12 cellular contexts compared by ENCODE assay signal in the genomic region with DNA sequence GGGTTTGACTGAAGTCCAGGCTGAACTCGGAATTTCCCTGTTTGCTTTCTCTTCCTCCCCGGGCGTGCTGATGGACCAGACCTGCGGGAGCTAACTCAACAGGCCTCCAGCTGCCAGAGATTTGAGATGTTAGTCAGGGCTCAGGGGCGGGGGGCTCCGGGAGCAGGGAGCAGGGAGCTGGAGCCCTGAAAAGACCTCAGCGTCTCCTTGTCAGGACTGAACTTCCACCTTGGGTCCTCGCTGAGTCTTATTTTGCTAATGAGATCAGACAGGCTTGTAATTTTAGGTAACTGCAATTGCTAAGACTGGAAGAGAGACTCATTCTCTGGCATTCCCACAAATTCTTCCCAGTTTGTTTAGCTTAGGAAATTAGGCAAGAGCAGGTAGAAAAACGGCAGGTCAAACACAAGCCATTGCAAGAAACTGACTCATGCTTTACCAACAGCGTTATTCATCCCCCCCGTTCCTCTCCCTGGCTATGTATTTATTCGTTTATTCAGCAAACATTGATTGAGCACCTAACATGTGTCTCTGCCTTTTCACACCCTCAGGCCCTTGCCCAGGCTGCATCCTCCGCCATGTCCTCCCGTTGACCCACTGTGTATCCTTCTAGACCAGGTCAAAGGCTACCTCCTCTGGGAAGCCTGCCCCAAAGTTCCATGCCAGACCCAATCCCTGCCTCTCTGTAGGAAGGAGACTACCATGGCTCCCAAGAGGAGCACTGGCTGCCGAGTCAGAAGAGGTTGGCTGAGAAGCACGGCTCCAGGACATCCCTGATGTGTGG.
DNase-seq lines count a peak whose midpoint lies in the region; FAIRE-seq and TF ChIP-seq lines count a peak whose summit lies in the region.
"Had no signal": no experiment of that assay in that cellular context is flagged by ENCODE, and none has a peak within 500 bp of the region (broad histone marks: within the 10 kb centered on the region; RNA-seq: fewer than 3 reads in every experiment).

No MANE protein-coding gene starts in this region.

- TF ChIP-seq CTCF in tibial artery (IDR thresholded peaks at IDR 0.05): no peak
- TF ChIP-seq CTCF in endothelial cell (IDR thresholded peaks at IDR 0.05; ENCODE audit: unreplicated experiment): no peak

- no peak overlapping the region for H3K27ac ChIP-seq in tibial artery
- H3K27ac ChIP-seq: gastrocnemius medialis, SJCRH30 had no signal

- FAIRE-seq in HTR-8/SVneo (lab: Jason Lieb, UNC): peak; percentile 28

- peak; percentile 57 for DNase-seq in HTR-8/SVneo (ENCODE audit: insufficient read length, low spot score)
- peak; percentile 52 for DNase-seq in astrocyte of the hippocampus (ENCODE audit: low read depth, low spot score)
- DNase-seq in kidney glomerular epithelial cell (lab: John Stamatoyannopoulos, UW): peak; percentile 66
- DNase-seq in tibial artery: peak; percentile 20 to 49
- DNase-seq in endothelial cell (ENCODE audit: low spot score): no peak
- DNase-seq in effector CD8-positive, alpha-beta T cell (lab: John Stamatoyannopoulos, UW): no peak
- DNase-seq in NCI-H146 treated with DMSO at 0.1 percent for 48 hours (lab: John Stamatoyannopoulos, UW; ENCODE audit: unreplicated experiment): no peak
- DNase-seq: activated CD4-positive, alpha-beta T cell treated with anti-CD3 and anti-CD28 coated beads for 4 hours; gastrocnemius medialis; mesendoderm; SJCRH30 had no signal

- no peak overlapping the region for H3K27ac Mint-ChIP-seq in endothelial cell (ENCODE audit: unreplicated experiment)
- H3K27ac Mint-ChIP-seq: stimulated activated memory B cell treated with anti-CD40 and anti-IgM and Interleukin-4, amounts not matched to agents 10 μg/mL and 1 μg/mL and 100 μg/mL, for 72 hours had no signal

- no peak overlapping the region for H3K4me3 Mint-ChIP-seq in endothelial cell (ENCODE audit: unreplicated experiment)
- H3K4me3 Mint-ChIP-seq: stimulated activated memory B cell treated with anti-CD40 and anti-IgM and Interleukin-4, amounts not matched to agents 10 μg/mL and 1 μg/mL and 100 μg/mL, for 72 hours had no signal

- H3K4me1 ChIP-seq in tibial artery: peaks cover 0 to 2% (median 0%) of the 10 kb centered on the region in 4 donors
- H3K4me1 ChIP-seq: gastrocnemius medialis, SJCRH30 had no signal

- H3K36me3 Mint-ChIP-seq in endothelial cell (ENCODE audit: low read depth, unreplicated experiment): no peaks in the 10 kb centered on the region
- H3K36me3 Mint-ChIP-seq: stimulated activated memory B cell treated with anti-CD40 and anti-IgM and Interleukin-4, amounts not matched to agents 10 μg/mL and 1 μg/mL and 100 μg/mL, for 72 hours had no signal

- peaks cover 0 to 16% of the 10 kb centered on the region in 2 donors for H3K27me3 ChIP-seq in tibial artery

- H3K36me3 ChIP-seq in tibial artery: no peaks in the 10 kb centered on the region
- H3K36me3 ChIP-seq: gastrocnemius medialis, SJCRH30 had no signal

- peaks cover 4% of the 10 kb centered on the region for H3K27me3 Mint-ChIP-seq in endothelial cell (ENCODE audit: unreplicated experiment)

- H3K4me1 Mint-ChIP-seq in endothelial cell (ENCODE audit: unreplicated experiment): no peaks in the 10 kb centered on the region
- H3K4me1 Mint-ChIP-seq: stimulated activated memory B cell treated with anti-CD40 and anti-IgM and Interleukin-4, amounts not matched to agents 10 μg/mL and 1 μg/mL and 100 μg/mL, for 72 hours had no signal

- no peak overlapping the region for H3K4me3 ChIP-seq in tibial artery
- H3K4me3 ChIP-seq: gastrocnemius medialis, SJCRH30 had no signal

- intact Hi-C loops in tibial artery (cut with DNase I; ENCODE audit: low total_unique reads): no loop called here

- no peaks in the 10 kb centered on the region for H3K9me3 Mint-ChIP-seq in endothelial cell (ENCODE audit: unreplicated experiment)

- peaks cover 2 to 7% (median 6%) of the 10 kb centered on the region in 3 donors for H3K9me3 ChIP-seq in tibial artery
- H3K9me3 ChIP-seq: gastrocnemius medialis, SJCRH30 had no signal

Comparison
In these comparisons a context has a peak if more than half of its experiments do, and no peak if none do; other contexts are left out.
1. DNase-seq: peak in HTR-8/SVneo (single experiment), astrocyte of the hippocampus (single experiment), kidney glomerular epithelial cell (single experiment) and tibial artery (2 of 2); none in endothelial cell (single experiment), effector CD8-positive, alpha-beta T cell (single experiment) and NCI-H146 treated with DMSO at 0.1 percent for 48 hours (single experiment).